ENCODE assay signal across 1 cellular context in genomic region chr4:88569944-88570455, GRCh38.
A peak's percentile ranks its signal among the peaks of the same experiment; 100 is the strongest.
TF ChIP-seq lines count a peak whose summit lies in the region.

No MANE protein-coding gene starts in this region.

TF ChIP-seq in H1, 55 proteins besides CTCF, POLR2A, EP300 and RAD21:
- TF ChIP-seq TEAD4 (IDR thresholded peaks at IDR 0.05; ENCODE audit: low read depth, low read length) (0 out of 2 replicates have a peak, but pooled peaks have one; percentile 47), GTF2F1 (IDR thresholded peaks at IDR 0.05; ENCODE audit: borderline replicate concordance, low read depth, low read length) (no peak)
